Comparison of ENCODE assay signal across 1 cellular context in genomic region chr20:43456252-43456651, GRCh38.
A peak's percentile ranks its signal among the peaks of the same experiment; 100 is the strongest.
TF ChIP-seq lines count a peak whose summit lies in the region.

No MANE protein-coding gene starts in this region.

TF ChIP-seq in GM23338, 12 proteins besides CTCF, POLR2A, EP300 and RAD21:
- TF ChIP-seq POLR2AphosphoS5 (IDR thresholded peaks at IDR 0.05; ENCODE audit: low read depth) = 0 out of 2 replicates have a peak, but pooled peaks have one; percentile 24
